ENCODE assay signal across 8 cellular contexts in genomic region chr16:88193706-88194396, GRCh38.
DNase-seq lines count a peak whose midpoint lies in the region; ATAC-seq and TF ChIP-seq lines count a peak whose summit lies in the region.
"Not testable (repeated sequence)": the region's sequence is repeated elsewhere in the genome, so short reads cannot be mapped to it uniquely, and the experiment has no call there.

No MANE protein-coding gene starts in this region.

- H4K20me1 ChIP-seq in osteoblast (ENCODE audit: insufficient read depth, low read length) = not testable (repeated sequence)

- H3K36me3 ChIP-seq in osteoblast (ENCODE audit: insufficient read depth, low read length) = not testable (repeated sequence)

- not testable (repeated sequence) for H3K27me3 ChIP-seq in osteoblast (ENCODE audit: insufficient read depth, low read length)

- not testable (repeated sequence) for H3K27ac Mint-ChIP-seq in activated CD8-positive, alpha-beta T cell treated with anti-CD3 and anti-CD28 coated beads for 36 hours

- not testable (repeated sequence) for H3K9me3 Mint-ChIP-seq in activated CD8-positive, alpha-beta T cell treated with anti-CD3 and anti-CD28 coated beads for 36 hours

- CTCF ChIA-PET in activated CD8-positive, alpha-beta T cell treated with anti-CD3 and anti-CD28 coated beads for 36 hours (lab: Charles Lee) = not testable (repeated sequence)

- H2AFZ ChIP-seq in osteoblast (ENCODE audit: low read length) = not testable (repeated sequence)

- H3K4me1 ChIP-seq in osteoblast (ENCODE audit: insufficient read depth, low read length) = not testable (repeated sequence)

- DNase-seq in DMS 273 (lab: John Stamatoyannopoulos, UW; ENCODE audit: unreplicated experiment) (peak; percentile 71), KBM-7 (peak; percentile 49), NOMO-1 treated with DMSO at 0.1 percent for 48 hours (lab: John Stamatoyannopoulos, UW; ENCODE audit: unreplicated experiment) (peak; percentile 30), coronary artery (ENCODE audit: low spot score) (peak; percentile 67), iPS DF 19.7 (ENCODE audit: low read depth, low spot score) (peak; percentile 7), superior temporal gyrus (ENCODE audit: extremely low spot score) (peak; percentile 57)
- peak; percentile 58 for DNase-seq in activated CD8-positive, alpha-beta T cell treated with anti-CD3 and anti-CD28 coated beads for 36 hours
- not testable (repeated sequence) for DNase-seq in osteoblast (ENCODE audit: insufficient read length, low spot score, missing footprints)

- H3K36me3 Mint-ChIP-seq in activated CD8-positive, alpha-beta T cell treated with anti-CD3 and anti-CD28 coated beads for 36 hours (ENCODE audit: low read depth) = not testable (repeated sequence)

- H3K27ac ChIP-seq in coronary artery; osteoblast (ENCODE audit: low read depth, low read length): not testable (repeated sequence)

- in situ Hi-C loops in KBM-7 (cut with MboI; ENCODE audit: low pct_unique_long_range_greater_than_20kb, low sequenced_read_pairs) = not testable (repeated sequence)

- peak; percentile 96 for ATAC-seq in activated CD8-positive, alpha-beta T cell treated with anti-CD3 and anti-CD28 coated beads for 36 hours

- H3K79me2 ChIP-seq in osteoblast (ENCODE audit: insufficient read depth, low read length) = not testable (repeated sequence)

- not testable (repeated sequence) for H3K9me3 ChIP-seq in osteoblast (ENCODE audit: low read depth, low read length)

- not testable (repeated sequence) for H3K4me1 Mint-ChIP-seq in activated CD8-positive, alpha-beta T cell treated with anti-CD3 and anti-CD28 coated beads for 36 hours (ENCODE audit: low read depth)

- not testable (repeated sequence) for H3K27me3 Mint-ChIP-seq in activated CD8-positive, alpha-beta T cell treated with anti-CD3 and anti-CD28 coated beads for 36 hours

- H3K4me3 Mint-ChIP-seq in activated CD8-positive, alpha-beta T cell treated with anti-CD3 and anti-CD28 coated beads for 36 hours = not testable (repeated sequence)

- not testable (repeated sequence) for H3K4me2 ChIP-seq in osteoblast (ENCODE audit: insufficient read depth, low read length)

- POLR2A ChIA-PET in activated CD8-positive, alpha-beta T cell treated with anti-CD3 and anti-CD28 coated beads for 36 hours (lab: Charles Lee) = not testable (repeated sequence)

- TF ChIP-seq CTCF in activated CD8-positive, alpha-beta T cell treated with anti-CD3 and anti-CD28 coated beads for 36 hours (IDR thresholded peaks at IDR 0.05) = not testable (repeated sequence)
- TF ChIP-seq CTCF in coronary artery (IDR thresholded peaks at IDR 0.05) = peak; percentile 63
- peak; percentile 52 for TF ChIP-seq CTCF in osteoblast (IDR thresholded peaks at IDR 0.05; ENCODE audit: extremely low read depth, low read depth, low read length)

- not testable (repeated sequence) for H3K4me3 ChIP-seq in coronary artery; osteoblast (ENCODE audit: insufficient read depth, low read length)

- intact Hi-C loops in activated CD8-positive, alpha-beta T cell treated with anti-CD3 and anti-CD28 coated beads for 36 hours (cut with micrococcal nuclease) = not testable (repeated sequence)
